In genomic region chr19:9711815-9712214, GRCh38 we compare ENCODE assay signal across 28 cellular contexts.
"Had no signal": no experiment of that assay in that cellular context is flagged by ENCODE, and none has a peak within 500 bp of the region (broad histone marks: within the 10 kb centered on the region; RNA-seq: fewer than 3 reads in every experiment).

No MANE protein-coding gene starts in this region.

- H3K4me1 ChIP-seq: colonic mucosa, esophagus muscularis mucosa, esophagus squamous epithelium, foreskin keratinocyte, gastrocnemius medialis, gastroesophageal sphincter, heart right ventricle had no signal

- H3K9me3 ChIP-seq: colonic mucosa, gastrocnemius medialis had no signal

- FAIRE-seq: colon, endometrium, endothelial cell of umbilical vein, frontal cortex had no signal

- H3K36me3 ChIP-seq: colonic mucosa, esophagus muscularis mucosa, esophagus squamous epithelium, gastrocnemius medialis, gastroesophageal sphincter, heart left ventricle, heart right ventricle had no signal

- H3K27me3 ChIP-seq: colonic mucosa, dorsolateral prefrontal cortex, esophagus muscularis mucosa, esophagus squamous epithelium, foreskin keratinocyte, heart left ventricle, heart right ventricle had no signal

- H3K4me3 ChIP-seq: colonic mucosa, coronary artery, dorsolateral prefrontal cortex, esophagus muscularis mucosa, esophagus squamous epithelium, gastrocnemius medialis, gastroesophageal sphincter, heart left ventricle, heart right ventricle had no signal

- H3K27ac ChIP-seq: colonic mucosa, coronary artery, dorsolateral prefrontal cortex, epithelial cell of prostate, esophagus muscularis mucosa, esophagus squamous epithelium, foreskin keratinocyte, gastrocnemius medialis, gastroesophageal sphincter, heart left ventricle, heart right ventricle had no signal

- DNase-seq: colonic mucosa; cortex of kidney; dermis blood vessel endothelial cell; dorsolateral prefrontal cortex; effector CD4-positive, alpha-beta T cell; effector CD8-positive, alpha-beta T cell; effector memory CD4-positive, alpha-beta T cell; effector memory CD8-positive, alpha-beta T cell; endodermal cell; erythroblast; esophagus squamous epithelium; foreskin fibroblast; foreskin keratinocyte; foreskin melanocyte; gastrocnemius medialis; glutamatergic neuron; head of caudate nucleus; heart left ventricle; heart right ventricle had no signal

- ATAC-seq: effector memory CD8-positive, alpha-beta T cell; esophagus mucosa; foreskin keratinocyte; gastrocnemius medialis; gastroesophageal sphincter; heart left ventricle; heart right ventricle had no signal
